In genomic region chr2:222304737-222305509, GRCh38 we compare ENCODE assay signal across 9 cellular contexts. TPM values are rescaled to one million over a fixed set of nuclear protein-coding genes. Genes with fewer than 3 reads are reported as not detected.
DNase-seq lines count a peak whose midpoint lies in the region; ATAC-seq and TF ChIP-seq lines count a peak whose summit lies in the region.
"Had no signal": no experiment of that assay in that cellular context is flagged by ENCODE, and none has a peak within 500 bp of the region (broad histone marks: within the 10 kb centered on the region; RNA-seq: fewer than 3 reads in every experiment).

No MANE protein-coding gene starts in this region.

- no peak overlapping the region for H2AFZ ChIP-seq in neuron (ENCODE audit: low read depth, low read length)

- H3K27ac Mint-ChIP-seq in Calu3 (ENCODE audit: unreplicated experiment), result no peak overlapping the region

- peaks cover 18% of the 10 kb centered on the region for H3K36me3 Mint-ChIP-seq in Calu3 (ENCODE audit: insufficient read depth, unreplicated experiment)

- no peak overlapping the region for H3K9ac ChIP-seq in duodenal mucosa (ENCODE audit: low read depth in 1 of 2, low read length in 2 of 2)

- H3K9me3 ChIP-seq in MG63, result no peaks in the 10 kb centered on the region
- no peaks in the 10 kb centered on the region for H3K9me3 ChIP-seq in duodenal mucosa (ENCODE audit: control insufficient read depth in 1 of 2, low read length in 2 of 2)
- H3K9me3 ChIP-seq in neuron (ENCODE audit: low read length), result peaks cover 33% of the 10 kb centered on the region

- H3K27me3 ChIP-seq in MG63, result no peaks in the 10 kb centered on the region
- H3K27me3 ChIP-seq in duodenal mucosa (ENCODE audit: control insufficient read depth in 1 of 2, insufficient read depth in 2 of 2, low read length in 2 of 2), result peaks cover 91 to 100% of the 10 kb centered on the region in 2 donors
- peaks cover 99% of the 10 kb centered on the region for H3K27me3 ChIP-seq in neuron (ENCODE audit: insufficient read depth, low read length)

- H3K4me3 ChIP-seq in MG63, result peak overlapping the region; percentile 46
- peak overlapping the region; percentile 64 to 71 for H3K4me3 ChIP-seq in duodenal mucosa (ENCODE audit: low read depth in 1 of 2, low read length in 2 of 2)
- peak overlapping the region; percentile 37 for H3K4me3 ChIP-seq in neuron (ENCODE audit: low read length)

- peaks cover 16 to 25% of the 10 kb centered on the region in 2 donors for H3K4me1 ChIP-seq in duodenal mucosa (ENCODE audit: control insufficient read depth in 1 of 2, insufficient read depth in 2 of 2, low read length in 2 of 2)
- H3K4me1 ChIP-seq in neuron (ENCODE audit: insufficient read depth, low read length), result peaks cover 36% of the 10 kb centered on the region

- BruUV-seq in Calu3 (replicated peaks; lab: Mats Ljungman, UMichigan), result no TSS peak

- H3K9me3 Mint-ChIP-seq in Calu3 (ENCODE audit: low read depth, unreplicated experiment), result no peaks in the 10 kb centered on the region

- CTCF ChIA-PET in Calu3 (lab: Charles Lee), result no interaction called here

- intact Hi-C loops in Calu3 (cut with micrococcal nuclease; ENCODE audit: unreplicated experiment), result no loop called here

- peaks cover 36% of the 10 kb centered on the region for H3K4me1 Mint-ChIP-seq in Calu3 (ENCODE audit: low read depth, unreplicated experiment)

- DNase-seq in Calu3 (no peak), MG63 (peak; percentile 35), hypothalamus (lab: John Stamatoyannopoulos, UW) (no peak)
- DNase-seq in activated CD8-positive, alpha-beta memory T cell treated with anti-CD3 and anti-CD28 coated beads for 24 hours, result no peak
- DNase-seq: SW 1271 had no signal

- ATAC-seq in HG03565 (IDR thresholded peaks at IDR 0.05; ENCODE audit: unreplicated experiment) (no peak), GM19397 (IDR thresholded peaks at IDR 0.05; ENCODE audit: unreplicated experiment) (no peak)

- peaks cover 98% of the 10 kb centered on the region for H3K27me3 Mint-ChIP-seq in Calu3 (ENCODE audit: unreplicated experiment)

- TF ChIP-seq CTCF in Calu3 (IDR thresholded peaks at IDR 0.05; ENCODE audit: unreplicated experiment), result no peak

- H3K27ac ChIP-seq in duodenal mucosa (ENCODE audit: low read depth, low read length), result no peak overlapping the region

- peak overlapping the region; percentile 70 for H3K4me3 Mint-ChIP-seq in Calu3 (ENCODE audit: low read depth, unreplicated experiment)

- H3K36me3 ChIP-seq in MG63 (no peaks in the 10 kb centered on the region), duodenal mucosa (ENCODE audit: control insufficient read depth in 1 of 2, insufficient read depth in 2 of 2, low read length in 2 of 2) (no peaks in the 10 kb centered on the region), neuron (ENCODE audit: insufficient read depth, low read length) (no peaks in the 10 kb centered on the region)

RNA-seq across cellular contexts. Expression of gene PAX3, which starts 6.1 kb away (rescaled TPM):
- not detected in 2 replicates for total RNA-seq in Calu3 (2022)
- total RNA-seq in MG63 (2014; rRNA removed; shearing (Covaris generic); ENCODE audit: low replicate concordance), result 9.4 and 15.2 TPM in 2 replicates
